In the genomic region with DNA sequence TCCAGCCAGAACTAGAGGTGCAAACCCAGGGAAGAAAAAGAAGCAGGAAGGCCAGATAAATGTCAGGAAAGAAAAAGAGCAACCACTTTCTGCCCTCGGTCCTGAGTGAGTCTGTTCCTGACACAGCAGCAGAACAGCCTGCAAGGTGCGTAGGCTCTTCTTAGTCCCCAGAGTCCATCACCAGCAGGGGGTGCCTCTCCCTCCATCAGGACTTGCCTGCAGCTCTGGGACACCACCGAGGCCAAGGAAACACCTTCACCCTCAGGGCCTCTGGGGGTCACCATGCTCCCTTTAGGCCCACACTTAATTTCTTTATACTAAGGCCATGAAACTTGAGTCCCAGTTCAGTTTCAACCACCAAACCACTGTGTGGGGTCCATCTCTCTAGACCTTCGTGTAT, we compare ENCODE assay signal across 9 cellular contexts. TPM values are rescaled to one million over a fixed set of nuclear protein-coding genes. Genes with fewer than 3 reads are reported as not detected.
DNase-seq lines count a peak whose midpoint lies in the region; ATAC-seq and TF ChIP-seq lines count a peak whose summit lies in the region.
"Had no signal": no experiment of that assay in that cellular context is flagged by ENCODE, and none has a peak within 500 bp of the region (broad histone marks: within the 10 kb centered on the region; RNA-seq: fewer than 3 reads in every experiment).

No MANE protein-coding gene starts in this region.

- POLR2A ChIA-PET in PC-3 (lab: Charles Lee; ENCODE audit: unreplicated experiment) = no interaction called here

- CTCF ChIA-PET in PC-3 (lab: Charles Lee) = interaction anchor here (0.6 kb wide), 1 partner anchor 33 kb away, joined by 4 read pairs; no protein-coding TSS in a partner anchor

- H3K27me3 ChIP-seq in PC-3 (ENCODE audit: low read length) = peaks cover 77% of the 10 kb centered on the region

- intact Hi-C loops in PC-3 (cut with micrococcal nuclease) = loop anchor here (5.0 kb wide), 1 partner anchor 115 kb away; no protein-coding TSS in a partner anchor

- H3K9me3 ChIP-seq in PC-3 (ENCODE audit: low read length) = no peaks in the 10 kb centered on the region

- H3K4me1 ChIP-seq in PC-3 (ENCODE audit: insufficient read depth, low read length) = no peaks in the 10 kb centered on the region

- no peak overlapping the region for H3K27ac ChIP-seq in PC-3 (ENCODE audit: low read length)

- no peaks in the 10 kb centered on the region for H3K79me2 ChIP-seq in PC-3 (ENCODE audit: low read length)

- ATAC-seq in PC-3 (no peak), HG03571 (IDR thresholded peaks at IDR 0.05; ENCODE audit: unreplicated experiment) (no peak)

- H3K4me2 ChIP-seq in PC-3 (ENCODE audit: low read length) = no peak overlapping the region

- no peaks in the 10 kb centered on the region for H4K20me1 ChIP-seq in PC-3 (ENCODE audit: low read length)

- no peak overlapping the region for H3K9ac ChIP-seq in PC-3 (ENCODE audit: low read length)

- no peaks in the 10 kb centered on the region for H3F3A ChIP-seq in PC-3 (ENCODE audit: low read length, unreplicated experiment)

- TF ChIP-seq CTCF in GM12865 (IDR thresholded peaks at IDR 0.05; ENCODE audit: insufficient read depth, low read depth, low read length, missing control alignments) (peak; percentile 48), PC-3 (conservative IDR thresholded peaks at IDR 0.05; ENCODE audit: low read depth, low read length) (peak; percentile 68)

- no peaks in the 10 kb centered on the region for H3K9me2 ChIP-seq in PC-3 (replicated peaks; ENCODE audit: low read length)

- no peaks in the 10 kb centered on the region for H3K36me3 ChIP-seq in PC-3 (ENCODE audit: low read depth, low read length)

- H2AFZ ChIP-seq in PC-3 (ENCODE audit: low read length) = no peak overlapping the region

- peak; percentile 57 for DNase-seq in Ammon's horn (ENCODE audit: low spot score)
- peak; percentile 52 for DNase-seq in GM12865 (ENCODE audit: low read depth)
- DNase-seq in PC-3 = peak; percentile 48
- DNase-seq in iPS-NIHi11 (ENCODE audit: low spot score) = peak; percentile 65
- no peak for DNase-seq in SW480 (ENCODE audit: low spot score)
- no peak for DNase-seq in NCI-H2227 treated with DMSO at 0.1 percent for 48 hours (lab: John Stamatoyannopoulos, UW)
- DNase-seq in NOMO-1 treated with DMSO at 0.1 percent for 48 hours (lab: John Stamatoyannopoulos, UW; ENCODE audit: unreplicated experiment) = no peak
- DNase-seq: NCI-H187 treated with DMSO at 0.1 percent for 48 hours had no signal

- no TSS peak for BruUV-seq in PC-3 (replicated peaks; lab: Mats Ljungman, UMichigan)

- H3K4me3 ChIP-seq in GM12865 (ENCODE audit: low read depth, low read length) (no peak overlapping the region), PC-3 (ENCODE audit: low read length) (no peak overlapping the region)

RNA-seq across cellular contexts. Expression of a gene that starts 43.7 kb away (rescaled TPM):
- total RNA-seq in PC-3 (2014; rRNA removed) = 1.6 and 4.6 TPM in 2 replicates

Comparison
In these comparisons a context has a peak if more than half of its experiments do, and no peak if none do; other contexts are left out.
1. DNase-seq: peak in Ammon's horn (single experiment), GM12865 (single experiment), PC-3 (single experiment) and iPS-NIHi11 (single experiment); none in SW480 (single experiment), NCI-H2227 treated with DMSO at 0.1 percent for 48 hours (single experiment) and NOMO-1 treated with DMSO at 0.1 percent for 48 hours (single experiment).